ENCODE assay signal across 18 cellular contexts in genomic region chr22:24138649-24139420, GRCh38.
"Had no signal": no experiment of that assay in that cellular context is flagged by ENCODE, and none has a peak within 500 bp of the region (broad histone marks: within the 10 kb centered on the region; RNA-seq: fewer than 3 reads in every experiment).

No MANE protein-coding gene starts in this region.

- H3K36me3 Mint-ChIP-seq: activated naive CD8-positive, alpha-beta T cell had no signal

- H3K36me3 ChIP-seq: brain microvascular endothelial cell had no signal

- H3K4me3 Mint-ChIP-seq: activated naive CD8-positive, alpha-beta T cell; activated T-cell treated with anti-CD3 and anti-CD28 coated beads, Interleukin-2, amount 50 U/mL, for 4 hours; effector memory CD8-positive, alpha-beta T cell; stimulated activated naive B cell treated with anti-CD40 and anti-IgM and Interleukin-4, amounts not matched to agents 10 μg/mL and 1 μg/mL and 100 μg/mL, for 72 hours had no signal

- ATAC-seq: activated T-cell treated with anti-CD3 and anti-CD28 coated beads, Interleukin-2, amount 50 U/mL, for 4 hours; effector memory CD8-positive, alpha-beta T cell; stimulated activated naive B cell treated with anti-CD40 and anti-IgM and Interleukin-4, amounts not matched to agents 10 μg/mL and 1 μg/mL and 100 μg/mL, for 72 hours; T-cell had no signal

- H3K9me3 ChIP-seq: tibial nerve had no signal

- H3K27ac ChIP-seq: brain microvascular endothelial cell, parathyroid adenoma, tibial nerve had no signal

- DNase-seq: activated CD4-positive, alpha-beta T cell treated with anti-CD3 and anti-CD28 coated beads, Interleukin-2, amount 50 U/mL, for 48 hours; activated CD4-positive, CD25-positive, alpha-beta regulatory T cell treated with anti-CD3 and anti-CD28 coated beads, Interleukin-2, amount 50 U/mL, for 72 hours; activated gamma-delta T cell treated with Interleukin-2 at 50 U/mL for 16 hours; activated T-cell treated with anti-CD3 and anti-CD28 coated beads, Interleukin-2, amount 50 U/mL, for 4 hours; anterior cingulate cortex; brain microvascular endothelial cell; cerebellar nuclear complex; effector memory CD8-positive, alpha-beta T cell; foreskin melanocyte; head of caudate nucleus; stimulated activated CD4-positive, alpha-beta T cell treated with anti-CD3 and anti-CD28 coated beads, Interleukin-12 subunit alpha, Interleukin-12 subunit beta, amount 100 ng/mL, for 4 hours; stimulated activated naive B cell treated with anti-CD40 and anti-IgM and Interleukin-4, amounts not matched to agents 10 μg/mL and 1 μg/mL and 100 μg/mL, for 72 hours; T-cell; T1000 had no signal

- H3K4me3 ChIP-seq: lung, tibial nerve had no signal

- H3K9me3 Mint-ChIP-seq: activated T-cell treated with anti-CD3 and anti-CD28 coated beads, Interleukin-2, amount 50 U/mL, for 4 hours; effector memory CD8-positive, alpha-beta T cell; stimulated activated naive B cell treated with anti-CD40 and anti-IgM and Interleukin-4, amounts not matched to agents 10 μg/mL and 1 μg/mL and 100 μg/mL, for 72 hours; T-cell had no signal

- H3K27me3 ChIP-seq: brain microvascular endothelial cell, tibial nerve had no signal

- H3K27me3 Mint-ChIP-seq: activated naive CD8-positive, alpha-beta T cell; effector memory CD8-positive, alpha-beta T cell; stimulated activated naive B cell treated with anti-CD40 and anti-IgM and Interleukin-4, amounts not matched to agents 10 μg/mL and 1 μg/mL and 100 μg/mL, for 72 hours; T-cell had no signal

- H3K4me1 ChIP-seq: parathyroid adenoma had no signal
